In the genomic region with DNA sequence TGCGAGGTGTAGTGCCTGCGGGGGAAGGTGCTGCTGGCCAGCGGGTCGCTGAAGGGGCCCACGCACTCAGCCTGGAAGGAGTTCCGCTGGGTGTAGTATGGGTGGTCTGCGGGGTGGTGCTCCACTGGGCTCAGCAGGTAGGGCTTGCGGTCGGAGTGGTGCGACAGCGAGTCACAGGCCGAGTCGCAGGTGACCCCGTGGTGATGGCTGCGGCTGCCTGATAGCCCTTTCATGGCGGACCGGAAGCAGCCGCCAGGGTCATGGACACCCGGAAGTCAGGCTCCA, we compare ENCODE assay signal across 1 cellular context.
TF ChIP-seq lines count a peak whose summit lies in the region.

No MANE protein-coding gene starts in this region.

TF ChIP-seq in H1, 55 proteins besides CTCF, POLR2A, EP300 and RAD21:
- no peak for TF ChIP-seq NANOG (IDR thresholded peaks at IDR 0.05; ENCODE audit: insufficient read depth, low read depth, low read length, poor library complexity, severe bottlenecking)
- TF ChIP-seq POU5F1 (IDR thresholded peaks at IDR 0.05; ENCODE audit: low read depth, low read length): no peak
- TF ChIP-seq CBX8 (IDR thresholded peaks at IDR 0.05; ENCODE audit: borderline replicate concordance, low read depth, low read length): no peak
- TF ChIP-seq BACH1 (IDR thresholded peaks at IDR 0.05; ENCODE audit: low read length): no peak
- no peak for TF ChIP-seq TEAD4 (IDR thresholded peaks at IDR 0.05; ENCODE audit: low read depth, low read length)
- TF ChIP-seq TBP (IDR thresholded peaks at IDR 0.05; ENCODE audit: low read depth, low read length): no peak
- TF ChIP-seq CBX5 (IDR thresholded peaks at IDR 0.05; ENCODE audit: low read depth, low read length): no peak
- no peak for TF ChIP-seq TCF12 (IDR thresholded peaks at IDR 0.05; ENCODE audit: low read depth, low read length)
- TF ChIP-seq CREB1 (IDR thresholded peaks at IDR 0.05): no peak
- TF ChIP-seq GTF2F1 (IDR thresholded peaks at IDR 0.05; ENCODE audit: borderline replicate concordance, low read depth, low read length): no peak
- TF ChIP-seq ASH2L (IDR thresholded peaks at IDR 0.05; ENCODE audit: low read length): no peak
- TF ChIP-seq, protein P1, sequence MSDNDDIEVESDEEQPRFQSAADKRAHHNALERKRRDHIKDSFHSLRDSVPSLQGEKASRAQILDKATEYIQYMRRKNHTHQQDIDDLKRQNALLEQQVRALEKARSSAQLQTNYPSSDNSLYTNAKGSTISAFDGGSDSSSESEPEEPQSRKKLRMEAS (IDR thresholded peaks at IDR 0.05): no peak
- TF ChIP-seq FOSL1 (IDR thresholded peaks at IDR 0.05; ENCODE audit: insufficient read depth, low read depth, low read length): no peak
- TF ChIP-seq RFX5 (IDR thresholded peaks at IDR 0.05; ENCODE audit: borderline replicate concordance, low read depth, low read length): no peak
TF ChIP-seq in H1: peak in this region for 0.
